In the genomic region with DNA sequence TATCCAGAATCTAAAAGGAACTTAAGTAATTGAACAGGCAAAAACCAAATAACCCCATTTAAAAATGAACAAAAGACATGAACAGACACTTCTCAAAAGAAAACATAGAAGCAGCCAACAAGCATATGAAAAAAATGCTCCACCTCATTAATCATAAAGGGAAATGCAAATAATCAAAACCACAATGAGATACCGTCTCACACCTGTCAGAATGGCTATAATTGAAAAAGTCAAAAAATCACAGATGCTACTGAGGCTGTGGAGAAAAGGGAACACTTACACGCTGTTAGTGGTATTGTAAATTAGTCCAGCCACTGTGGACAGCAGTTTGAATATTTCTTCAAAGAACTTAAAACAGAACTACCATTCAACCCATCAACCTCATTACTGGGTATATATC, we compare ENCODE assay signal across 20 cellular contexts.
DNase-seq lines count a peak whose midpoint lies in the region; ATAC-seq lines count a peak whose summit lies in the region.
"Had no signal": no experiment of that assay in that cellular context is flagged by ENCODE, and none has a peak within 500 bp of the region (broad histone marks: within the 10 kb centered on the region; RNA-seq: fewer than 3 reads in every experiment).

No MANE protein-coding gene starts in this region.

- H3K4me1 ChIP-seq in Karpas-422 (ENCODE audit: low read length) = peaks cover 33% of the 10 kb centered on the region
- H3K4me1 ChIP-seq: HAP-1, Peyer's patch had no signal

- intact Hi-C loops in left cardiac atrium (cut with DNase I) = no loop called here

- H4K20me1 ChIP-seq in Karpas-422 (ENCODE audit: insufficient read depth, low read depth, low read length) = no peaks in the 10 kb centered on the region

- H3K4me3 ChIP-seq in Karpas-422 (ENCODE audit: low read length) = no peak overlapping the region
- H3K4me3 ChIP-seq: GM23338, HAP-1, Peyer's patch, SJCRH30 had no signal

- no peaks in the 10 kb centered on the region for H3K79me2 ChIP-seq in Karpas-422 (ENCODE audit: low read length)

- no peak overlapping the region for H3K9ac ChIP-seq in Karpas-422 (ENCODE audit: low read length)

- H3K4me2 ChIP-seq in Karpas-422 (ENCODE audit: low read depth, low read length, poor library complexity, severe bottlenecking) = peak overlapping the region; percentile 51
- H3K4me2 ChIP-seq: GM23338 had no signal

- no peaks in the 10 kb centered on the region for H3K36me3 ChIP-seq in Karpas-422 (ENCODE audit: insufficient read depth, low read length)
- H3K36me3 ChIP-seq: HAP-1, Peyer's patch, SJCRH30 had no signal

- 0 out of 2 replicates have a peak overlapping the region, but pooled peaks have one; percentile 34 for H3K27ac ChIP-seq in Karpas-422 (ENCODE audit: low read length)
- H3K27ac ChIP-seq: C4-2B, HL-60, Peyer's patch, SJCRH30 had no signal

- ATAC-seq in left cardiac atrium = no peak
- ATAC-seq: GM23338, T-cell had no signal

- no peaks in the 10 kb centered on the region for H3K27me3 ChIP-seq in Karpas-422 (ENCODE audit: low read length)
- H3K27me3 ChIP-seq: Peyer's patch, SJCRH30 had no signal

- H2AFZ ChIP-seq in Karpas-422 (ENCODE audit: low read length) = no peak overlapping the region
- H2AFZ ChIP-seq: GM23338 had no signal

- H3K9me2 ChIP-seq in Karpas-422 (replicated peaks; ENCODE audit: insufficient read depth, low read length) = no peaks in the 10 kb centered on the region

- DNase-seq in COR-L47 (lab: John Stamatoyannopoulos, UW) = peak; percentile 2
- DNase-seq in Karpas-422 = peak; percentile 55
- peak; percentile 49 for DNase-seq in NCI-H146 treated with DMSO at 0.1 percent for 48 hours (lab: John Stamatoyannopoulos, UW; ENCODE audit: unreplicated experiment)
- peak; percentile 28 for DNase-seq in NCI-H774 (lab: John Stamatoyannopoulos, UW)
- DNase-seq in iPS-NIHi11 (ENCODE audit: low spot score) = no peak
- DNase-seq in DMS 273 (lab: John Stamatoyannopoulos, UW; ENCODE audit: unreplicated experiment) = no peak
- DNase-seq in HPDE6-E6E7 (ENCODE audit: extremely low spot score) = no peak
- no peak for DNase-seq in left cardiac atrium
- DNase-seq: CD8-positive, alpha-beta memory T cell; KBM-7; NCI-H187 treated with DMSO at 0.1 percent for 48 hours; NCI-H226; NCI-H510A treated with DMSO at 0.1 percent for 48 hours; Peyer's patch; SJCRH30; T-cell had no signal

- H3K9me3 ChIP-seq in Karpas-422 (ENCODE audit: low read length) = no peaks in the 10 kb centered on the region
- H3K9me3 ChIP-seq: HAP-1, Peyer's patch had no signal

Comparison
In these comparisons a context has a peak if more than half of its experiments do, and no peak if none do; other contexts are left out.
1. DNase-seq: peak in COR-L47 (single experiment), Karpas-422 (single experiment), NCI-H146 treated with DMSO at 0.1 percent for 48 hours (single experiment) and NCI-H774 (single experiment); none in iPS-NIHi11 (single experiment), DMS 273 (single experiment), HPDE6-E6E7 (single experiment) and left cardiac atrium (single experiment).